Comparison of ENCODE assay signal across 10 cellular contexts in the genomic region with DNA sequence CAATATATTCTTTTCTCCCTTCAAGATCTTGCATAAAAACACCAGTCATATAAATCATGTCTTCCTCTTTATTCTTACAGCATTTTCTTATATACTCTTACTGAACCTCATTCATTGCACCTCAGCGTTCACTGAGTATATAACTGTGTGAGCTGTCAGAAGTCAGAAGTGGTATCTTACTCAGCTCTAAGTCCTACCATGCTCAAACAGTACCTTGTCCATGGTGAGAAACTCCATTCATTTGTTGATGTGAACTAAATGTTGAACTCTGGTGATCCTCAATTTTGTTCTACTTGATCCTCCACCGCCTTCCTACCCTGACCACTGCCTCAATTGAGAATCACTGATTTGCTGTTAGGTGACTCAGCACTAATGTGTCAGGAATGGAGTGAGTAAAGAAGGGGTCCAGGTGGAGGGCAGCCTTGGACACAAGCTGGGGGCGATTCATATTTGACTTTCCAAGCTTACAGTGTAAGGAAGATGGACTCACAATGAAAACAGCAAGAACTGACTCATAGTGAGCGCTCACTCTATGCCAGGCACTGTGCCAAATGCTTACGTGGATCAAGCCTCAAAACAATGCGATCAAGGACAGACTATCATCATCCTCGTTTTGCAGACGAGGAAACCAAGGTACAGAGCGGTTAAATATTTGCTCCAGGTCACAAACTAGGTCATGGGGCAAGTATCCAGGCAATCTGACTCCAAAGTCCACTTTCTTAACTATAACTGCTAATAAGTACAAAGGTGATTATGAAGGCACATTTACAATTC. TPM values are rescaled to one million over a fixed set of nuclear protein-coding genes. Genes with fewer than 3 reads are reported as not detected.
DNase-seq lines count a peak whose midpoint lies in the region; ATAC-seq and TF ChIP-seq lines count a peak whose summit lies in the region.
"Had no signal": no experiment of that assay in that cellular context is flagged by ENCODE, and none has a peak within 500 bp of the region (broad histone marks: within the 10 kb centered on the region; RNA-seq: fewer than 3 reads in every experiment).

No MANE protein-coding gene starts in this region.

- peak overlapping the region; percentile 90 for H3K27ac Mint-ChIP-seq in HFFc6

- H4K5ac ChIP-seq in mesendoderm (ENCODE audit: low read length), result no peak overlapping the region

- H2AK5ac ChIP-seq in mesendoderm (ENCODE audit: low read length), result no peak overlapping the region

- peak overlapping the region; percentile 73 for H3K4me3 Mint-ChIP-seq in HFFc6

- no peak overlapping the region for H3K4ac ChIP-seq in mesendoderm (ENCODE audit: low read depth, low read length)

- no peak overlapping the region for H3K9ac ChIP-seq in mesendoderm (ENCODE audit: low read length)

- no peak overlapping the region for H3K27ac ChIP-seq in mesendoderm (ENCODE audit: low read depth, low read length)

- no peak overlapping the region for H3K18ac ChIP-seq in mesendoderm (ENCODE audit: low read length)

- H3K56ac ChIP-seq in mesendoderm (ENCODE audit: low read length), result peak overlapping the region; percentile 19

- peaks cover 10% of the 10 kb centered on the region for H3K36me3 Mint-ChIP-seq in HFFc6 (ENCODE audit: low read depth)

- H3K27me3 Mint-ChIP-seq in HFFc6 (ENCODE audit: insufficient read depth), result no peaks in the 10 kb centered on the region

- peaks cover 2% of the 10 kb centered on the region for H3K79me2 ChIP-seq in mesendoderm (ENCODE audit: control insufficient read depth, insufficient read depth, low read length)

- DNase-seq in AG09319 (ENCODE audit: extremely low read depth, low read depth) (peak; percentile 75), HFFc6 (peak; percentile 88), astrocyte of the hippocampus (ENCODE audit: low read depth, low spot score) (peak; percentile 90), mesendoderm (no peak), SKM-1 (lab: John Stamatoyannopoulos, UW; ENCODE audit: unreplicated experiment) (no peak), RPMI8226 (no peak), activated gamma-delta T cell treated with Interleukin-2 at 50 U/mL for 16 hours (no peak)
- DNase-seq: activated gamma-delta T cell, NCI-H146 had no signal

- H3K4me3 ChIP-seq in mesendoderm (ENCODE audit: low read length), result no peak overlapping the region

- H4K8ac ChIP-seq in mesendoderm (ENCODE audit: low read depth, low read length), result no peak overlapping the region

- no peak overlapping the region for H3K23ac ChIP-seq in mesendoderm (ENCODE audit: low read length)

- peaks cover 32% of the 10 kb centered on the region for H3K4me1 Mint-ChIP-seq in HFFc6 (ENCODE audit: low read depth)

- H3K27me3 ChIP-seq in mesendoderm (ENCODE audit: insufficient read depth, low read length, poor library complexity), result no peaks in the 10 kb centered on the region

- no peaks in the 10 kb centered on the region for H3K9me3 Mint-ChIP-seq in HFFc6

- no peak overlapping the region for H2BK5ac ChIP-seq in mesendoderm (ENCODE audit: low read length)

- TF ChIP-seq CTCF in AG09319 (IDR thresholded peaks at IDR 0.05; ENCODE audit: low read depth, low read length) (no peak), HFFc6 (IDR thresholded peaks at IDR 0.05) (no peak)

- no peak overlapping the region for H3K4me2 ChIP-seq in mesendoderm (ENCODE audit: low read length)

- WGBS in mesendoderm (ENCODE audit: extremely low coverage, insufficient coverage, low lambda C conversion rate), result no CpG with 5 or more reads among the region's 9 CpGs

- peaks cover 7% of the 10 kb centered on the region for H3K79me1 ChIP-seq in mesendoderm (ENCODE audit: low read length)

- H2BK15ac ChIP-seq in mesendoderm (replicated peaks; ENCODE audit: low read depth), result no peak overlapping the region

- H2BK120ac ChIP-seq in mesendoderm (ENCODE audit: low read depth, low read length), result no peak overlapping the region

- H3K4me1 ChIP-seq in mesendoderm (ENCODE audit: control insufficient read depth, low read depth, low read length), result peaks cover 5% of the 10 kb centered on the region

- H3K36me3 ChIP-seq in mesendoderm (ENCODE audit: control insufficient read depth, insufficient read depth, low read length), result no peaks in the 10 kb centered on the region

- no peak for ATAC-seq in GM19467 (IDR thresholded peaks at IDR 0.05; ENCODE audit: unreplicated experiment)

RNA-seq across cellular contexts. Expression of a gene that starts 13.5 kb away (rescaled TPM):
- total RNA-seq in HFFc6 (2021; fragmentation: NEBNext Ultra II Directional; extraction: Animal tissue kit (Norgen Biotek cat#: 25700)), result 10 to 100 TPM; 10.7 to 13.5 (median 12.1) TPM
- polyA plus RNA-seq in mesendoderm (2013, experiment 1 of 2), result 6.6 TPM
- 7.2 TPM for polyA plus RNA-seq in mesendoderm (2013, experiment 2 of 2)

RNA-seq across cellular contexts. Expression of a gene that starts 13.9 kb away (rescaled TPM):
- 10 to 100 TPM; 25.9 to 39.9 (median 29.6) TPM for total RNA-seq in HFFc6 (2021; fragmentation: NEBNext Ultra II Directional; extraction: Animal tissue kit (Norgen Biotek cat#: 25700))
- 52.5 TPM for polyA plus RNA-seq in mesendoderm (2013, experiment 1 of 2)
- 49.3 TPM for polyA plus RNA-seq in mesendoderm (2013, experiment 2 of 2)

RNA-seq across cellular contexts. Expression of a gene that starts 23.6 kb away (rescaled TPM):
- total RNA-seq in HFFc6 (2021; fragmentation: NEBNext Ultra II Directional; extraction: Animal tissue kit (Norgen Biotek cat#: 25700)), result under 1 TPM in 2 of 6 experiments, not detected in 4; 0.14 to 0.20 TPM
- polyA plus RNA-seq in mesendoderm (2013, experiment 1 of 2), result 0.07 TPM
- polyA plus RNA-seq in mesendoderm (2013, experiment 2 of 2), result 0.15 TPM

RNA-seq across cellular contexts. Expression of a gene that starts 29.5 kb away (rescaled TPM):
- 1 to 10 TPM; 1.6 to 3.1 (median 2.7) TPM for total RNA-seq in HFFc6 (2021; fragmentation: NEBNext Ultra II Directional; extraction: Animal tissue kit (Norgen Biotek cat#: 25700))
- polyA plus RNA-seq in mesendoderm (2013, experiment 1 of 2), result 14.0 TPM
- polyA plus RNA-seq in mesendoderm (2013, experiment 2 of 2), result 13.5 TPM

RNA-seq across cellular contexts. Expression of a gene that starts 35.1 kb away (rescaled TPM):
- not detected for total RNA-seq in HFFc6 (2021; fragmentation: NEBNext Ultra II Directional; extraction: Animal tissue kit (Norgen Biotek cat#: 25700))
- not detected for polyA plus RNA-seq in mesendoderm (2013, experiment 1 of 2)
- 0.06 TPM for polyA plus RNA-seq in mesendoderm (2013, experiment 2 of 2)

Comparison
In these comparisons a context has a peak if more than half of its experiments do, and no peak if none do; other contexts are left out.
1. DNase-seq: peak in AG09319 (single experiment), HFFc6 (single experiment) and astrocyte of the hippocampus (single experiment); none in mesendoderm (single experiment), SKM-1 (single experiment), RPMI8226 (single experiment) and activated gamma-delta T cell treated with Interleukin-2 at 50 U/mL for 16 hours (single experiment).